In the genomic region with DNA sequence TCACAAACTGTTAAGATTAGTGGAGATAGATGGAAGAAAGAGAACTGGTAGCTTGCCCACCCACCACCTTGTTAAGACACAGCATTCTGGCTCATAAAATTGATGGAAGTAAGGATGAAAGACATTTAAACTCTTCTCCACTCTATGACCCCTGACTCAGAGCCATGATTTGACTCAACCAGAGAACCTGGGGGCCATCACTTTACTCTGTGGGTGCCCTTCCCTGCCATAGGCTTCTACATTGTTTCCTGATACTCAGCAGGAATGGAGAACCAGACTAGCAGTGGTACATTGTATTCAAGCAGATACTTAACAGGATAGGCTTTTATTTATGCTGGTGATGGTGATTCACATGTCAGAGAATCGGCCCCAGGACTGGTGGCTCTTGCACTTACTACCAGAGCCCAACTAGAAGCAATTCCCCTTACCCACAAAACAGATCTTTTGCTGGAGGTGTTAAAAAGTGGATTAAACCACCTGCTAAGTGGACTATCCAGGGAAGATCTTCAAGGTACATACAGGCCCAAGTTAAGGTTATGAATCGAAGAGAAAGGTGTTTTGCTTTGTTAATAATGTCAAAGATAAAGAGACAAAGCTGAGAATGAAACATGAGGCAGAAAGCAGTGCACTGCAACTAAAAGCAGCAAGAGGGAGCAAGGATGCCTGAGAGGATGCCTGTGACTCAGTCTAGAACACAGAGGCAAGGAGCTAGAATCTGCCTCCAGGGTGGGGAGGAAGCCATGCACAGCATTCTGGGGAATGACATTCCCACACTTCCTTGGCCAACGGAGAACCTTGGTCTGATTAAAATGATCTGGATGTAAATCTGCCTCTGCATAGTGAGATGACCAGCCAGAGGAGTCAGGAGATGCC, we compare ENCODE assay signal across 10 cellular contexts. TPM values are rescaled to one million over a fixed set of nuclear protein-coding genes. Genes with fewer than 3 reads are reported as not detected.
DNase-seq lines count a peak whose midpoint lies in the region; ATAC-seq and TF ChIP-seq lines count a peak whose summit lies in the region.
"Had no signal": no experiment of that assay in that cellular context is flagged by ENCODE, and none has a peak within 500 bp of the region (broad histone marks: within the 10 kb centered on the region; RNA-seq: fewer than 3 reads in every experiment).

No MANE protein-coding gene starts in this region.

- H3K36me3 ChIP-seq in CD8-positive, alpha-beta T cell (ENCODE audit: insufficient read depth, low read length) = no peaks in the 10 kb centered on the region

- no peaks in the 10 kb centered on the region for H3K27me3 ChIP-seq in foreskin keratinocyte
- H3K27me3 ChIP-seq in CD8-positive, alpha-beta T cell (ENCODE audit: insufficient read depth, low read length) = peaks cover 3% of the 10 kb centered on the region

- ATAC-seq in foreskin keratinocyte = peak; percentile 91
- ATAC-seq in CD8-positive, alpha-beta T cell = no peak

- TF ChIP-seq CTCF in 22Rv1 (IDR thresholded peaks at IDR 0.05) (peak; percentile 27; the same call in 1 of the 2 replicates), foreskin keratinocyte (conservative IDR thresholded peaks at IDR 0.05) (peak; percentile 82), progenitor cell of endocrine pancreas (IDR thresholded peaks at IDR 0.05; ENCODE audit: unreplicated experiment) (no peak)
- no peak for TF ChIP-seq CTCF in CD8-positive, alpha-beta T cell (IDR thresholded peaks at IDR 0.05)

- H3K27ac Mint-ChIP-seq in progenitor cell of endocrine pancreas = no peak overlapping the region
- H3K27ac Mint-ChIP-seq in CD8-positive, alpha-beta T cell = no peak overlapping the region
- H3K27ac Mint-ChIP-seq: dendritic cell treated with granulocyte-macrophage colony-stimulating factor and Interleukin-4, amounts not matched to agents 40 ng/mL and 50 ng/mL, for 4 days had no signal

- H3K4me1 Mint-ChIP-seq in progenitor cell of endocrine pancreas (ENCODE audit: low read depth) = no peaks in the 10 kb centered on the region
- H3K4me1 Mint-ChIP-seq in CD8-positive, alpha-beta T cell (ENCODE audit: low read depth) = no peaks in the 10 kb centered on the region

- no peaks in the 10 kb centered on the region for H3K36me3 Mint-ChIP-seq in progenitor cell of endocrine pancreas (ENCODE audit: insufficient read depth)
- H3K36me3 Mint-ChIP-seq in CD8-positive, alpha-beta T cell = no peaks in the 10 kb centered on the region

- H3K27me3 Mint-ChIP-seq in progenitor cell of endocrine pancreas = peaks cover 43% of the 10 kb centered on the region
- H3K27me3 Mint-ChIP-seq in CD8-positive, alpha-beta T cell (ENCODE audit: low read depth) = no peaks in the 10 kb centered on the region

- H3K9me3 Mint-ChIP-seq in progenitor cell of endocrine pancreas (ENCODE audit: low read depth) = no peaks in the 10 kb centered on the region
- no peaks in the 10 kb centered on the region for H3K9me3 Mint-ChIP-seq in CD8-positive, alpha-beta T cell
- H3K9me3 Mint-ChIP-seq: dendritic cell treated with granulocyte-macrophage colony-stimulating factor and Interleukin-4, amounts not matched to agents 40 ng/mL and 50 ng/mL, for 4 days had no signal

- no peak overlapping the region for H3K4me3 ChIP-seq in CD8-positive, alpha-beta T cell (ENCODE audit: low read depth, low read length)

- CTCF ChIA-PET in CD8-positive, alpha-beta T cell (lab: Charles Lee) = no interaction called here

- H3K27ac ChIP-seq in 22Rv1 = no peak overlapping the region
- peak overlapping the region; percentile 60 for H3K27ac ChIP-seq in foreskin keratinocyte
- no peak overlapping the region for H3K27ac ChIP-seq in CD8-positive, alpha-beta T cell (ENCODE audit: low read depth, low read length)

- POLR2A ChIA-PET in CD8-positive, alpha-beta T cell (lab: Charles Lee) = no interaction called here

- H3K4me1 ChIP-seq in foreskin keratinocyte = peaks cover 12% of the 10 kb centered on the region
- no peaks in the 10 kb centered on the region for H3K4me1 ChIP-seq in CD8-positive, alpha-beta T cell (ENCODE audit: insufficient read depth, low read length)

- no peak overlapping the region for H3K4me3 Mint-ChIP-seq in progenitor cell of endocrine pancreas (ENCODE audit: low read depth)
- no peak overlapping the region for H3K4me3 Mint-ChIP-seq in CD8-positive, alpha-beta T cell
- H3K4me3 Mint-ChIP-seq: dendritic cell treated with granulocyte-macrophage colony-stimulating factor and Interleukin-4, amounts not matched to agents 40 ng/mL and 50 ng/mL, for 4 days had no signal

- intact Hi-C loops in CD8-positive, alpha-beta T cell (cut with DNase I, micrococcal nuclease) = no loop called here

- no peaks in the 10 kb centered on the region for H3K9me3 ChIP-seq in CD8-positive, alpha-beta T cell (ENCODE audit: low read length)

- DNase-seq in H4 (ENCODE audit: low spot score) (peak; percentile 76), SW480 (ENCODE audit: low spot score) (peak; percentile 17), foreskin keratinocyte (peak; percentile 66 to 85), putamen (ENCODE audit: low spot score) (no peak), DMS153 (lab: John Stamatoyannopoulos, UW) (no peak), progenitor cell of endocrine pancreas (ENCODE audit: low spot score, unreplicated experiment) (no peak)
- no peak for DNase-seq in CD8-positive, alpha-beta T cell
- DNase-seq: MV-4-11 had no signal

RNA-seq across cellular contexts. Expression of a gene that starts 36.0 kb away (rescaled TPM):
- 4.9 and 5.6 TPM in 2 replicates for total RNA-seq in H4 (2014; rRNA removed; shearing (Covaris generic))
- total RNA-seq in foreskin keratinocyte (6.9 and 8.3 TPM in 2 replicates), progenitor cell of endocrine pancreas (9.0 and 15.0 TPM in 2 replicates)
- polyA plus RNA-seq in foreskin keratinocyte = 1.7 and 2.2 TPM in 2 replicates
- under 1 TPM in 1 of 2 experiments, not detected in 1; 0.22 TPM for total RNA-seq in CD8-positive, alpha-beta T cell

Comparison
In these comparisons a context has a peak if more than half of its experiments do, and no peak if none do; other contexts are left out.
1. CTCF ChIP-seq: peak in 22Rv1 (single experiment) and foreskin keratinocyte (single experiment); none in progenitor cell of endocrine pancreas (single experiment) and CD8-positive, alpha-beta T cell (single experiment).
2. DNase-seq: peak in H4 (single experiment), SW480 (single experiment) and foreskin keratinocyte (2 of 2); none in putamen (single experiment), DMS153 (single experiment), progenitor cell of endocrine pancreas (single experiment) and CD8-positive, alpha-beta T cell (0 of 7).